ENCODE assay signal across 7 cellular contexts in genomic region chr19:45187421-45188100, GRCh38. TPM values are rescaled to one million over a fixed set of nuclear protein-coding genes. Genes with fewer than 3 reads are reported as not detected.
DNase-seq lines count a peak whose midpoint lies in the region.
"Had no signal": no experiment of that assay in that cellular context is flagged by ENCODE, and none has a peak within 500 bp of the region (broad histone marks: within the 10 kb centered on the region; RNA-seq: fewer than 3 reads in every experiment).

No MANE protein-coding gene starts in this region.

- intact Hi-C loops in activated T-helper 1 cell treated with anti-CD3 and anti-CD28 coated beads, Interleukin-12 subunit alpha, Interleukin-12 subunit beta, Interleukin-2, Interleukin-4 antibody, amounts not matched to agents 30 ng/mL and 10 ng/mL and 1 ng/mL, durations not matched to agents 14 hours and 24 hours and 36 hours (cut with micrococcal nuclease): loop anchor here (1.0 kb wide), 2 partner anchors 128 to 151 kb away; no protein-coding TSS in a partner anchor

- peaks cover 2% of the 10 kb centered on the region for H3K27me3 Mint-ChIP-seq in activated T-helper 1 cell treated with anti-CD3 and anti-CD28 coated beads, Interleukin-12 subunit alpha, Interleukin-12 subunit beta, Interleukin-2, Interleukin-4 antibody, amounts not matched to agents 30 ng/mL and 10 ng/mL and 1 ng/mL, durations not matched to agents 14 hours and 24 hours and 36 hours (ENCODE audit: insufficient read depth)
- H3K27me3 Mint-ChIP-seq: activated naive CD4-positive, alpha-beta T cell treated with anti-CD3 and anti-CD28 coated beads, Interleukin-2, amount 50 U/mL, for 24 hours had no signal

- DNase-seq in NCI-H2081 (lab: John Stamatoyannopoulos, UW) (peak; percentile 51 to 60), NCI-H2081 treated with DMSO at 0.1 percent for 48 hours (lab: John Stamatoyannopoulos, UW) (no peak), RPMI8226 (peak; percentile 44), iPS-NIHi11 (ENCODE audit: low spot score) (peak; percentile 80)
- no peak for DNase-seq in stimulated activated CD4-positive, alpha-beta T cell treated with anti-CD3 and anti-CD28 coated beads, Interleukin-2, amount 100 ng/mL, for 24 hours
- no peak for DNase-seq in activated T-helper 1 cell treated with anti-CD3 and anti-CD28 coated beads, Interleukin-12 subunit alpha, Interleukin-12 subunit beta, Interleukin-2, Interleukin-4 antibody, amounts not matched to agents 30 ng/mL and 10 ng/mL and 1 ng/mL, durations not matched to agents 14 hours and 24 hours and 36 hours (ENCODE audit: low spot score)

- no peak overlapping the region for H3K27ac Mint-ChIP-seq in activated T-helper 1 cell treated with anti-CD3 and anti-CD28 coated beads, Interleukin-12 subunit alpha, Interleukin-12 subunit beta, Interleukin-2, Interleukin-4 antibody, amounts not matched to agents 30 ng/mL and 10 ng/mL and 1 ng/mL, durations not matched to agents 14 hours and 24 hours and 36 hours
- H3K27ac Mint-ChIP-seq: activated naive CD4-positive, alpha-beta T cell treated with anti-CD3 and anti-CD28 coated beads, Interleukin-2, amount 50 U/mL, for 24 hours had no signal

- H3K9me3 Mint-ChIP-seq in activated T-helper 1 cell treated with anti-CD3 and anti-CD28 coated beads, Interleukin-12 subunit alpha, Interleukin-12 subunit beta, Interleukin-2, Interleukin-4 antibody, amounts not matched to agents 30 ng/mL and 10 ng/mL and 1 ng/mL, durations not matched to agents 14 hours and 24 hours and 36 hours: no peaks in the 10 kb centered on the region
- H3K9me3 Mint-ChIP-seq: activated naive CD4-positive, alpha-beta T cell treated with anti-CD3 and anti-CD28 coated beads, Interleukin-2, amount 50 U/mL, for 24 hours had no signal

- H3K4me3 Mint-ChIP-seq in activated T-helper 1 cell treated with anti-CD3 and anti-CD28 coated beads, Interleukin-12 subunit alpha, Interleukin-12 subunit beta, Interleukin-2, Interleukin-4 antibody, amounts not matched to agents 30 ng/mL and 10 ng/mL and 1 ng/mL, durations not matched to agents 14 hours and 24 hours and 36 hours: no peak overlapping the region
- H3K4me3 Mint-ChIP-seq: activated naive CD4-positive, alpha-beta T cell treated with anti-CD3 and anti-CD28 coated beads, Interleukin-2, amount 50 U/mL, for 24 hours had no signal

- H3K4me1 Mint-ChIP-seq in activated T-helper 1 cell treated with anti-CD3 and anti-CD28 coated beads, Interleukin-12 subunit alpha, Interleukin-12 subunit beta, Interleukin-2, Interleukin-4 antibody, amounts not matched to agents 30 ng/mL and 10 ng/mL and 1 ng/mL, durations not matched to agents 14 hours and 24 hours and 36 hours (ENCODE audit: low read depth): no peaks in the 10 kb centered on the region

- no peaks in the 10 kb centered on the region for H3K36me3 Mint-ChIP-seq in activated T-helper 1 cell treated with anti-CD3 and anti-CD28 coated beads, Interleukin-12 subunit alpha, Interleukin-12 subunit beta, Interleukin-2, Interleukin-4 antibody, amounts not matched to agents 30 ng/mL and 10 ng/mL and 1 ng/mL, durations not matched to agents 14 hours and 24 hours and 36 hours (ENCODE audit: low read depth)

RNA-seq across cellular contexts. Expression of gene BLOC1S3, which starts 9.0 kb away (rescaled TPM):
- 10.4 and 10.5 TPM in 2 replicates for total RNA-seq in activated T-helper 1 cell treated with anti-CD3 and anti-CD28 coated beads, Interleukin-12 subunit alpha, Interleukin-12 subunit beta, Interleukin-2, Interleukin-4 antibody, amounts not matched to agents 30 ng/mL and 10 ng/mL and 1 ng/mL, durations not matched to agents 14 hours and 24 hours and 36 hours

RNA-seq across cellular contexts. Expression of gene TRAPPC6A, which starts 9.5 kb away (rescaled TPM):
- 18.4 and 22.8 TPM in 2 replicates for total RNA-seq in activated T-helper 1 cell treated with anti-CD3 and anti-CD28 coated beads, Interleukin-12 subunit alpha, Interleukin-12 subunit beta, Interleukin-2, Interleukin-4 antibody, amounts not matched to agents 30 ng/mL and 10 ng/mL and 1 ng/mL, durations not matched to agents 14 hours and 24 hours and 36 hours

RNA-seq across cellular contexts. Expression of gene NKPD1, which starts 26.8 kb away (rescaled TPM):
- total RNA-seq in activated T-helper 1 cell treated with anti-CD3 and anti-CD28 coated beads, Interleukin-12 subunit alpha, Interleukin-12 subunit beta, Interleukin-2, Interleukin-4 antibody, amounts not matched to agents 30 ng/mL and 10 ng/mL and 1 ng/mL, durations not matched to agents 14 hours and 24 hours and 36 hours: 0.16 and 0.20 TPM in 2 replicates

RNA-seq across cellular contexts. Expression of gene EXOC3L2, which starts 57.6 kb away (rescaled TPM):
- not detected in 2 replicates for total RNA-seq in activated T-helper 1 cell treated with anti-CD3 and anti-CD28 coated beads, Interleukin-12 subunit alpha, Interleukin-12 subunit beta, Interleukin-2, Interleukin-4 antibody, amounts not matched to agents 30 ng/mL and 10 ng/mL and 1 ng/mL, durations not matched to agents 14 hours and 24 hours and 36 hours

Comparison
In these comparisons a context has a peak if more than half of its experiments do, and no peak if none do; other contexts are left out.
1. DNase-seq: peak in NCI-H2081 (2 of 2), RPMI8226 (single experiment) and iPS-NIHi11 (single experiment); none in NCI-H2081 treated with DMSO at 0.1 percent for 48 hours (single experiment), stimulated activated CD4-positive, alpha-beta T cell treated with anti-CD3 and anti-CD28 coated beads, Interleukin-2, amount 100 ng/mL, for 24 hours (0 of 2) and activated T-helper 1 cell treated with anti-CD3 and anti-CD28 coated beads, Interleukin-12 subunit alpha, Interleukin-12 subunit beta, Interleukin-2, Interleukin-4 antibody, amounts not matched to agents 30 ng/mL and 10 ng/mL and 1 ng/mL, durations not matched to agents 14 hours and 24 hours and 36 hours (single experiment).